19 cellular contexts compared by ENCODE assay signal in genomic region chrX:121876316-121876715, GRCh38.
A peak's percentile ranks its signal among the peaks of the same experiment; 100 is the strongest.
DNase-seq lines count a peak whose midpoint lies in the region; ATAC-seq, FAIRE-seq and TF ChIP-seq lines count a peak whose summit lies in the region.
"Had no signal": no experiment of that assay in that cellular context is flagged by ENCODE, and none has a peak within 500 bp of the region (broad histone marks: within the 10 kb centered on the region; RNA-seq: fewer than 3 reads in every experiment).

No MANE protein-coding gene starts in this region.

- no peaks in the 10 kb centered on the region for H3K4me1 ChIP-seq in CD8-positive, alpha-beta memory T cell (ENCODE audit: insufficient read depth, low read length)
- H3K4me1 ChIP-seq: left lung, pancreas, spleen had no signal

- no peak for FAIRE-seq in HTR-8/SVneo (lab: Jason Lieb, UNC)
- FAIRE-seq: GM18507 had no signal

- H3K27ac ChIP-seq in CD8-positive, alpha-beta memory T cell (ENCODE audit: low read depth, low read length): no peak overlapping the region
- H3K27ac ChIP-seq: left lung, pancreas, spleen had no signal

- CTCF ChIA-PET in CD8-positive, alpha-beta memory T cell (lab: Charles Lee): no interaction called here

- H3K4me3 Mint-ChIP-seq in CD8-positive, alpha-beta memory T cell: no peak overlapping the region
- H3K4me3 Mint-ChIP-seq: activated CD4-positive, alpha-beta T cell treated with anti-CD3 and anti-CD28 coated beads, Interleukin-2, amount 10 ng/mL, durations not matched to agents 24 days and 14 days; stimulated activated naive CD8-positive, alpha-beta T cell treated with anti-CD3 and anti-CD28 coated beads, Interleukin-15, Interleukin-2, amounts not matched to agents 100 ng/mL and 50 ng/mL, for 24 hours had no signal

- H3K36me3 ChIP-seq in MG63: no peaks in the 10 kb centered on the region
- H3K36me3 ChIP-seq in CD8-positive, alpha-beta memory T cell (ENCODE audit: insufficient read depth, low read length): no peaks in the 10 kb centered on the region
- H3K36me3 ChIP-seq: left lung, pancreas, spleen had no signal

- H3K27me3 Mint-ChIP-seq in CD8-positive, alpha-beta memory T cell: no peaks in the 10 kb centered on the region
- H3K27me3 Mint-ChIP-seq: activated CD4-positive, alpha-beta T cell treated with anti-CD3 and anti-CD28 coated beads, Interleukin-2, amount 10 ng/mL, durations not matched to agents 24 days and 14 days; stimulated activated naive CD8-positive, alpha-beta T cell treated with anti-CD3 and anti-CD28 coated beads, Interleukin-15, Interleukin-2, amounts not matched to agents 100 ng/mL and 50 ng/mL, for 24 hours had no signal

- H3K9me3 ChIP-seq in MG63: no peaks in the 10 kb centered on the region
- no peaks in the 10 kb centered on the region for H3K9me3 ChIP-seq in CD8-positive, alpha-beta memory T cell (ENCODE audit: low read length)
- H3K9me3 ChIP-seq: left lung, pancreas, spleen had no signal

- no peaks in the 10 kb centered on the region for H3K36me3 Mint-ChIP-seq in CD8-positive, alpha-beta memory T cell

- DNase-seq in Caki2 (ENCODE audit: low read depth) (peak; percentile 12), MG63 (peak; percentile 3), epithelial cell of esophagus (ENCODE audit: low read depth) (peak; percentile 56), renal cortical epithelial cell (ENCODE audit: low read depth) (peak; percentile 77), HTR-8/SVneo (ENCODE audit: insufficient read length, low spot score) (no peak)
- DNase-seq in CD8-positive, alpha-beta memory T cell: no peak
- DNase-seq: activated CD4-positive, alpha-beta T cell treated with anti-CD3 and anti-CD28 coated beads, Interleukin-2, amount 10 ng/mL, durations not matched to agents 24 days and 14 days; activated naive CD4-positive, alpha-beta T cell treated with anti-CD3 and anti-CD28 coated beads, Interleukin-2, amount 50 U/mL, for 16 hours; central memory CD4-positive, alpha-beta T cell; hippocampal formation; left lung; NCI-H1048; NCI-H2171 treated with DMSO at 0.1 percent for 48 hours; pancreas; spleen; T1000 had no signal

- no peak for TF ChIP-seq CTCF in epithelial cell of esophagus (IDR thresholded peaks at IDR 0.05; ENCODE audit: insufficient read depth, low read depth, low read length, missing control alignments)

- no peaks in the 10 kb centered on the region for H3K27me3 ChIP-seq in MG63
- no peaks in the 10 kb centered on the region for H3K27me3 ChIP-seq in CD8-positive, alpha-beta memory T cell (ENCODE audit: insufficient read depth, low read length, poor library complexity, severe bottlenecking)
- H3K27me3 ChIP-seq: left lung, pancreas, spleen had no signal

- in situ Hi-C loops in Caki2 (cut with HindIII; ENCODE audit: low pct_unique_long_range_greater_than_20kb, low sequenced_read_pairs): no loop called here

- POLR2A ChIA-PET in CD8-positive, alpha-beta memory T cell (lab: Charles Lee): no interaction called here

- H3K9me3 Mint-ChIP-seq in CD8-positive, alpha-beta memory T cell: peaks cover 0 to 5% (median 0%) of the 10 kb centered on the region in 5 donors
- H3K9me3 Mint-ChIP-seq: activated CD4-positive, alpha-beta T cell treated with anti-CD3 and anti-CD28 coated beads, Interleukin-2, amount 10 ng/mL, durations not matched to agents 24 days and 14 days; stimulated activated naive CD8-positive, alpha-beta T cell treated with anti-CD3 and anti-CD28 coated beads, Interleukin-15, Interleukin-2, amounts not matched to agents 100 ng/mL and 50 ng/mL, for 24 hours had no signal

- H3K4me3 ChIP-seq in MG63: no peak overlapping the region
- H3K4me3 ChIP-seq in epithelial cell of esophagus (ENCODE audit: low read length): no peak overlapping the region
- H3K4me3 ChIP-seq in CD8-positive, alpha-beta memory T cell (ENCODE audit: low read length): no peak overlapping the region
- H3K4me3 ChIP-seq: left lung, pancreas, spleen had no signal

- H3K4me1 Mint-ChIP-seq in CD8-positive, alpha-beta memory T cell: no peaks in the 10 kb centered on the region
- H3K4me1 Mint-ChIP-seq: activated CD4-positive, alpha-beta T cell treated with anti-CD3 and anti-CD28 coated beads, Interleukin-2, amount 10 ng/mL, durations not matched to agents 24 days and 14 days had no signal

- H3K27ac Mint-ChIP-seq in CD8-positive, alpha-beta memory T cell: no peak overlapping the region
- H3K27ac Mint-ChIP-seq: activated CD4-positive, alpha-beta T cell treated with anti-CD3 and anti-CD28 coated beads, Interleukin-2, amount 10 ng/mL, durations not matched to agents 24 days and 14 days; stimulated activated naive CD8-positive, alpha-beta T cell treated with anti-CD3 and anti-CD28 coated beads, Interleukin-15, Interleukin-2, amounts not matched to agents 100 ng/mL and 50 ng/mL, for 24 hours had no signal

- ATAC-seq in HG03280 (IDR thresholded peaks at IDR 0.05; ENCODE audit: unreplicated experiment): no peak
- ATAC-seq: left lung, pancreas had no signal

Comparison
In these comparisons a context has a peak if more than half of its experiments do, and no peak if none do; other contexts are left out.
1. DNase-seq: peak in Caki2 (single experiment), MG63 (single experiment), epithelial cell of esophagus (single experiment) and renal cortical epithelial cell (single experiment); none in HTR-8/SVneo (single experiment) and CD8-positive, alpha-beta memory T cell (0 of 5).